Comparison of ENCODE assay signal across 18 cellular contexts in the genomic region with DNA sequence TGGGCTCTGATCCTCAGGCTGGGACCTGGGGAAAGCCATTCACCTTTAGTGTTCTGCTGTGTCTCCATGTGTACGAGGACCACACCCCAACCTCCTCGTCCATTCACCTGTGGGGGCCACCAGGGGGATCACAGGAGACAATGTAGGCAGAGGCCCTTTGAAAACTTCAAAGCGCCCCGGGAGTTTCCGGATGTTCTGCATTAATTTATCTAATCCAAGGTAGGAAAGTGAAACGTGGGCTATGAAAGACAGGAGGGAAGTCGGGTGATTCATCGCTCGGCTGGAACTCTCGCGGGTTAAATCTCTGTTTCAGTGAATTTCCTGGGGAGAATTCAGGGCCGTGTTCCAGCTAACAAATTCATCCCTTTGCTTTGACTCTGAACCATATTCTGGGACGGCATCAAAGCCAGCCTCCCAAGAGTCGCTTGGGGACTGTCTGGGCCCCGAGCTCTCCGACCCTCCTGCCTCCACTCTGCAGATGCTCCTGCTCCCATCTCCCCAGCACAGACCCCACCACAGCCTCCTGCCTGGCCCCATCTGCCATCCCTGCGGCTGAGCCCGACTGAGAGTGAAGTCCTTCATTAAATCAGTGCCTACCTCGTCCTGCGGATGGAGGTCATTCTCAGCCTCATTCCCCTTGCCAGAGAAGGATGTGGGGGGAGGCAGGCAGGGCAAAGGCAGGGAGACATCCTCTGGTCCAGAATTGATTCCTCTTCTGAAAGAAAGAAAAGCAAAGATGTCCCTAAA.
DNase-seq lines count a peak whose midpoint lies in the region; ATAC-seq and TF ChIP-seq lines count a peak whose summit lies in the region.
"Had no signal": no experiment of that assay in that cellular context is flagged by ENCODE, and none has a peak within 500 bp of the region (broad histone marks: within the 10 kb centered on the region; RNA-seq: fewer than 3 reads in every experiment).

No MANE protein-coding gene starts in this region.

- intact Hi-C loops in activated CD4-positive, alpha-beta memory T cell treated with anti-CD3 and anti-CD28 coated beads for 36 hours (cut with micrococcal nuclease): loop anchor here (10.0 kb wide), 1 partner anchor 183 kb away; no protein-coding TSS in a partner anchor
- intact Hi-C loops in esophagus squamous epithelium (cut with DNase I) (no loop called here), sigmoid colon (cut with DNase I) (no loop called here)

- no peak overlapping the region for H3K4me3 Mint-ChIP-seq in activated CD4-positive, alpha-beta memory T cell treated with anti-CD3 and anti-CD28 coated beads for 36 hours
- H3K4me3 Mint-ChIP-seq in activated CD4-positive, alpha-beta memory T cell treated with anti-CD3 and anti-CD28 coated beads, Interleukin-2, amount 10 ng/mL, durations not matched to agents 7 days and 5 days: no peak overlapping the region

- H3K36me3 ChIP-seq in esophagus squamous epithelium: no peaks in the 10 kb centered on the region
- H3K36me3 ChIP-seq in sigmoid colon: no peaks in the 10 kb centered on the region
- H3K36me3 ChIP-seq: esophagus muscularis mucosa, thoracic aorta had no signal

- H3K9me3 Mint-ChIP-seq in activated CD4-positive, alpha-beta memory T cell treated with anti-CD3 and anti-CD28 coated beads for 36 hours: peaks cover 3% of the 10 kb centered on the region
- peaks cover 2% of the 10 kb centered on the region for H3K9me3 Mint-ChIP-seq in activated CD4-positive, alpha-beta memory T cell treated with anti-CD3 and anti-CD28 coated beads, Interleukin-2, amount 10 ng/mL, durations not matched to agents 7 days and 5 days

- H3K4me1 ChIP-seq in esophagus squamous epithelium (peaks cover 0 to 11% (median 0%) of the 10 kb centered on the region in 3 donors), sigmoid colon (no peaks in the 10 kb centered on the region)
- H3K4me1 ChIP-seq: A549, esophagus muscularis mucosa had no signal

- H3K9me3 ChIP-seq in esophagus squamous epithelium (peaks cover 0 to 3% (median 0%) of the 10 kb centered on the region in 3 donors), sigmoid colon (no peaks in the 10 kb centered on the region)
- H3K9me3 ChIP-seq: A549, thoracic aorta had no signal

- H3K27me3 ChIP-seq in esophagus squamous epithelium (peaks cover 0 to 33% (median 0%) of the 10 kb centered on the region in 4 donors), sigmoid colon (no peaks in the 10 kb centered on the region)

- no peak for TF ChIP-seq POLR2A in esophagus squamous epithelium (IDR thresholded peaks at IDR 0.05)
- TF ChIP-seq POLR2A in sigmoid colon (IDR thresholded peaks at IDR 0.05): no peak

- peak overlapping the region in 3 of 4 donors; percentile 15 to 42 (median 26) for H3K27ac ChIP-seq in esophagus squamous epithelium
- no peak overlapping the region for H3K27ac ChIP-seq in sigmoid colon
- H3K27ac ChIP-seq: A549, esophagus muscularis mucosa, thoracic aorta had no signal

- WGBS in esophagus squamous epithelium, 2 donors: 31 to 33% methylated on average over 19 to 20 of the region's 20 CpGs
- WGBS in sigmoid colon, 2 donors: 67 to 68% methylated on average over 20 of the region's 20 CpGs

- peaks cover 18% of the 10 kb centered on the region for H3K4me1 Mint-ChIP-seq in activated CD4-positive, alpha-beta memory T cell treated with anti-CD3 and anti-CD28 coated beads for 36 hours (ENCODE audit: low read depth)
- peaks cover 27% of the 10 kb centered on the region for H3K4me1 Mint-ChIP-seq in activated CD4-positive, alpha-beta memory T cell treated with anti-CD3 and anti-CD28 coated beads, Interleukin-2, amount 10 ng/mL, durations not matched to agents 7 days and 5 days

- H3K27ac Mint-ChIP-seq in activated CD4-positive, alpha-beta memory T cell treated with anti-CD3 and anti-CD28 coated beads for 36 hours: no peak overlapping the region
- H3K27ac Mint-ChIP-seq in activated CD4-positive, alpha-beta memory T cell treated with anti-CD3 and anti-CD28 coated beads, Interleukin-2, amount 10 ng/mL, durations not matched to agents 7 days and 5 days: no peak overlapping the region

- peak; percentile 15 for DNase-seq in activated CD4-positive, alpha-beta memory T cell treated with anti-CD3 and anti-CD28 coated beads for 36 hours
- no peak for DNase-seq in activated CD4-positive, alpha-beta memory T cell treated with anti-CD3 and anti-CD28 coated beads, Interleukin-2, amount 10 ng/mL, durations not matched to agents 7 days and 5 days
- DNase-seq in RPMI7951 (ENCODE audit: low read depth): peak; percentile 94
- no peak for DNase-seq in esophagus squamous epithelium (lab: John Stamatoyannopoulos, UW)
- DNase-seq in sigmoid colon: peak; percentile 60
- no peak for DNase-seq in NCI-H345 treated with DMSO at 0.1 percent for 48 hours (lab: John Stamatoyannopoulos, UW; ENCODE audit: unreplicated experiment)
- DNase-seq in RKO (ENCODE audit: low spot score): no peak
- DNase-seq: cortex of kidney; naive B cell; NCI-H2029; NCI-H526 treated with DMSO at 0.1 percent for 48 hours; stimulated activated CD4-positive, alpha-beta T cell treated with anti-CD3 and anti-CD28 coated beads, Interleukin-1b, Interleukin-23, amount 100 ng/mL, for 48 hours; SW 1271 had no signal

- no peak for ATAC-seq in HG03108 (IDR thresholded peaks at IDR 0.05; ENCODE audit: unreplicated experiment)
- ATAC-seq: A549, left lobe of liver had no signal

- CTCF ChIA-PET in activated CD4-positive, alpha-beta memory T cell treated with anti-CD3 and anti-CD28 coated beads for 36 hours (lab: Charles Lee): interaction anchor here (0.7 to 4.5 kb wide), 3 partner anchors 264 to 292 kb away, joined by 3 to 31 read pairs (median 4); no protein-coding TSS in a partner anchor
- CTCF ChIA-PET in activated CD4-positive, alpha-beta memory T cell treated with anti-CD3 and anti-CD28 coated beads, Interleukin-2, amount 10 ng/mL, durations not matched to agents 7 days and 5 days (lab: Charles Lee): no interaction called here

- TF ChIP-seq CTCF in esophagus squamous epithelium (IDR thresholded peaks at IDR 0.05) (no peak), sigmoid colon (IDR thresholded peaks at IDR 0.05) (no peak)

- no peak for TF ChIP-seq EP300 in sigmoid colon (IDR thresholded peaks at IDR 0.05)

- POLR2A ChIA-PET in activated CD4-positive, alpha-beta memory T cell treated with anti-CD3 and anti-CD28 coated beads for 36 hours (lab: Charles Lee): no interaction called here
- POLR2A ChIA-PET in activated CD4-positive, alpha-beta memory T cell treated with anti-CD3 and anti-CD28 coated beads, Interleukin-2, amount 10 ng/mL, durations not matched to agents 7 days and 5 days (lab: Charles Lee): no interaction called here

- no peaks in the 10 kb centered on the region for H3K36me3 Mint-ChIP-seq in activated CD4-positive, alpha-beta memory T cell treated with anti-CD3 and anti-CD28 coated beads for 36 hours
- no peaks in the 10 kb centered on the region for H3K36me3 Mint-ChIP-seq in activated CD4-positive, alpha-beta memory T cell treated with anti-CD3 and anti-CD28 coated beads, Interleukin-2, amount 10 ng/mL, durations not matched to agents 7 days and 5 days (ENCODE audit: low read depth)
- H3K36me3 Mint-ChIP-seq: naive B cell had no signal

- H3K27me3 Mint-ChIP-seq in activated CD4-positive, alpha-beta memory T cell treated with anti-CD3 and anti-CD28 coated beads for 36 hours: peaks cover 2% of the 10 kb centered on the region
- peaks cover 19% of the 10 kb centered on the region for H3K27me3 Mint-ChIP-seq in activated CD4-positive, alpha-beta memory T cell treated with anti-CD3 and anti-CD28 coated beads, Interleukin-2, amount 10 ng/mL, durations not matched to agents 7 days and 5 days

- H3K4me3 ChIP-seq in esophagus squamous epithelium (peak overlapping the region in 2 of 4 donors; percentile 22 to 29), sigmoid colon (no peak overlapping the region)
- H3K4me3 ChIP-seq: A549, thoracic aorta had no signal

Comparison
In these comparisons a context has a peak if more than half of its experiments do, and no peak if none do; other contexts are left out.
1. DNase-seq: peak in activated CD4-positive, alpha-beta memory T cell treated with anti-CD3 and anti-CD28 coated beads for 36 hours (single experiment), RPMI7951 (single experiment) and sigmoid colon (single experiment); none in activated CD4-positive, alpha-beta memory T cell treated with anti-CD3 and anti-CD28 coated beads, Interleukin-2, amount 10 ng/mL, durations not matched to agents 7 days and 5 days (single experiment), esophagus squamous epithelium (single experiment), NCI-H345 treated with DMSO at 0.1 percent for 48 hours (single experiment) and RKO (single experiment).
2. H3K27ac ChIP-seq: peak in esophagus squamous epithelium (3 of 4); none in sigmoid colon (0 of 4).